ENCODE assay signal across 8 cellular contexts in the genomic region with DNA sequence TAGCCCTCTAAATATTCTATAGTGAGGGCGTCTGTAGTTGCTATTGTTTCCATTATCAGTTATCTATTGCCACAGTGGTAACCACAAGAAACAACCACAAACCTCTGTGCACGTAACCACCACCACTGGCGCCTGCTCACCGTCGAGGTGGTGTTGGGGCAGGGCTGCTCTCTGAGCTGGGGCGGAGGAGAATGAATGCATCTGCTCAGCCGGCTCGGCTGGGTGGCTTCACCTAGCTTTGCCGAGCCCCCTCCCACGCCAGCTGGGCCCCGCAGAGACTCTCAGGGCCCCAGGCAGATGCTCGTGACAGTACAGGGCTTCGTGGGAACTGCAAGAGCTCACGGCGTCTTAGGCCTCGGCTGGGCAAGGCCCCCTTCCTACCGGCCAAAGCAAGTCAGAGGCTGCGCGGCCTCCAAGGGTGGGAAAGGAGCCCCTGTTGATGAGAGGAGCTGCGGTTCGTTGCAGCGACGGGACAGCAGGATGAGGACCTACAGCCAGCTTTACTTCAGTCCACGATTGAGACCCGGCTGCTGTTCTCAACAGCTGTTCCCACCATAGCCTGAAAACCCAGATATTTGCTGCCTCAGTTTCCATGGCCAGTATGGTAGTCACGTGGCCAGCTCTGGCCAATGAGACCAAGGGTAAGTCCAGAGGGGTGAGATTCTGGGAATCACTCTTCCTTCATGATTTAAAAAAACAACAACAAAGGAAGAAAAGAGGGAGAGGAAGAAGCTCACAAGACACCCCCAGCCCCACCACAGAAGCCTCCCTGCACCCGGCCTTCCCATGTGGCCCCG.
A peak's percentile ranks its signal among the peaks of the same experiment; 100 is the strongest.
DNase-seq lines count a peak whose midpoint lies in the region; ATAC-seq and TF ChIP-seq lines count a peak whose summit lies in the region.

No MANE protein-coding gene starts in this region.

- no peaks in the 10 kb centered on the region for H3F3A ChIP-seq in PC-3 (ENCODE audit: low read length, unreplicated experiment)

- no TSS peak for BruUV-seq in PC-3 (replicated peaks; lab: Mats Ljungman, UMichigan)

- no peaks in the 10 kb centered on the region for H3K79me2 ChIP-seq in PC-3 (ENCODE audit: low read length)

- H2AFZ ChIP-seq in PC-3 (ENCODE audit: low read length), result no peak overlapping the region

- CTCF ChIA-PET in PC-3 (lab: Charles Lee), result no interaction called here

- POLR2A ChIA-PET in PC-3 (lab: Charles Lee; ENCODE audit: unreplicated experiment), result no interaction called here

- intact Hi-C loops in PC-3 (cut with micrococcal nuclease), result no loop called here

- no peaks in the 10 kb centered on the region for H4K20me1 ChIP-seq in PC-3 (ENCODE audit: low read length)

- peak; percentile 63 for DNase-seq in NOMO-1 treated with DMSO at 0.1 percent for 48 hours (lab: John Stamatoyannopoulos, UW; ENCODE audit: unreplicated experiment)
- DNase-seq in activated effector memory CD4-positive, alpha-beta T cell treated with anti-CD3 and anti-CD28 coated beads, Interleukin-2, amount 50 U/mL, for 16 hours, result peak; percentile 83
- peak; percentile 27 for DNase-seq in stimulated activated CD8-positive, alpha-beta memory T cell treated with anti-CD3 and anti-CD28 coated beads, Interleukin-12 subunit alpha, Interleukin-12 subunit beta, amount 100 ng/mL, for 4 hours (ENCODE audit: low read depth)
- DNase-seq in PC-3, result no peak
- DNase-seq in LoVo (ENCODE audit: low spot score), result no peak
- DNase-seq in NCI-H2081 treated with DMSO at 0.1 percent for 48 hours (lab: John Stamatoyannopoulos, UW), result no peak

- H3K9me3 ChIP-seq in PC-3 (ENCODE audit: low read length), result no peaks in the 10 kb centered on the region

- H3K4me2 ChIP-seq in PC-3 (ENCODE audit: low read length), result no peak overlapping the region

- H3K4me1 ChIP-seq in PC-3 (ENCODE audit: insufficient read depth, low read length), result no peaks in the 10 kb centered on the region

- ATAC-seq in GM18499 (IDR thresholded peaks at IDR 0.05; ENCODE audit: insufficient read depth, unreplicated experiment), result peak; percentile 96
- peak; percentile 99 for ATAC-seq in HG02759 (IDR thresholded peaks at IDR 0.05; ENCODE audit: unreplicated experiment)
- no peak for ATAC-seq in PC-3

- no peaks in the 10 kb centered on the region for H3K9me2 ChIP-seq in PC-3 (replicated peaks; ENCODE audit: low read length)

- no peak overlapping the region for H3K27ac ChIP-seq in PC-3 (ENCODE audit: low read length)

- H3K9ac ChIP-seq in PC-3 (ENCODE audit: low read length), result no peak overlapping the region

- no peak for TF ChIP-seq CTCF in PC-3 (conservative IDR thresholded peaks at IDR 0.05; ENCODE audit: low read depth, low read length)

- H3K27me3 ChIP-seq in PC-3 (ENCODE audit: low read length), result peaks cover 22% of the 10 kb centered on the region

- H3K4me3 ChIP-seq in PC-3 (ENCODE audit: low read length), result no peak overlapping the region

- H3K36me3 ChIP-seq in PC-3 (ENCODE audit: low read depth, low read length), result no peaks in the 10 kb centered on the region

Comparison
In these comparisons a context has a peak if more than half of its experiments do, and no peak if none do; other contexts are left out.
1. DNase-seq: peak in NOMO-1 treated with DMSO at 0.1 percent for 48 hours (single experiment), activated effector memory CD4-positive, alpha-beta T cell treated with anti-CD3 and anti-CD28 coated beads, Interleukin-2, amount 50 U/mL, for 16 hours (single experiment) and stimulated activated CD8-positive, alpha-beta memory T cell treated with anti-CD3 and anti-CD28 coated beads, Interleukin-12 subunit alpha, Interleukin-12 subunit beta, amount 100 ng/mL, for 4 hours (single experiment); none in PC-3 (single experiment), LoVo (single experiment) and NCI-H2081 treated with DMSO at 0.1 percent for 48 hours (single experiment).